ENCODE assay signal across 8 cellular contexts in genomic region chr10:52883996-52884871, GRCh38.
DNase-seq lines count a peak whose midpoint lies in the region; ATAC-seq, FAIRE-seq and TF ChIP-seq lines count a peak whose summit lies in the region.

No MANE protein-coding gene starts in this region.

- WGBS in GM12878 (ENCODE audit: insufficient coverage, insufficient replicate concordance, low lambda C conversion rate, missing lambda C conversion rate) = 38% methylated on average over 33 of the region's 33 CpGs

- in situ Hi-C loops in GM12878 (cut with MboI) = no loop called here

- intact Hi-C loops in GM12878 (cut with micrococcal nuclease; ENCODE audit: unreplicated experiment) = loop anchor here (1.0 to 10.0 kb wide), 5 partner anchors 66 to 1518 kb away; no protein-coding TSS in a partner anchor

- H3K79me2 ChIP-seq in GM12878 (ENCODE audit: control insufficient read depth, insufficient read depth, low read length) = no peaks in the 10 kb centered on the region

- CTCF ChIA-PET in GM12878 (lab: Yijun Ruan, JAX) = interaction anchor here (0.6 to 2.9 kb wide), 8 partner anchors 37 to 432 kb away, joined by 3 to 11 read pairs (median 4); no protein-coding TSS in a partner anchor

- TF ChIP-seq RAD21 in GM12878 (IDR thresholded peaks at IDR 0.05; ENCODE audit: insufficient read depth, low read depth, low read length) = peak; percentile 90

- H3K9ac ChIP-seq in GM12878 (ENCODE audit: control insufficient read depth, insufficient read depth, low read length) = no peak overlapping the region
- peak overlapping the region; percentile 49; the same call in 1 of the 2 replicates for H3K9ac ChIP-seq in iPS-20b (ENCODE audit: low read depth, low read length)

- FAIRE-seq in GM12878 (lab: Jason Lieb, UNC) = peak; percentile 94

- no peaks in the 10 kb centered on the region for H3K9me3 Mint-ChIP-seq in stimulated activated naive CD8-positive, alpha-beta T cell treated with anti-CD3 and anti-CD28 coated beads, Interleukin-15, amount 100 ng/mL, for 72 hours
- H3K9me3 Mint-ChIP-seq in activated T-helper 17 cell treated with anti-CD3 and anti-CD28 coated beads, Interleukin-2, amount 50 U/mL, for 72 hours = peaks cover 9% of the 10 kb centered on the region

- TF ChIP-seq EP300 in GM12878 (IDR thresholded peaks at IDR 0.05; ENCODE audit: borderline replicate concordance in 1 of 2, control insufficient read depth in 1 of 2, low read depth in 2 of 2, low read length in 2 of 2) = no peak

- ATAC-seq in GM18907 (IDR thresholded peaks at IDR 0.05; ENCODE audit: unreplicated experiment) (peak; percentile 95), HG03045 (IDR thresholded peaks at IDR 0.05; ENCODE audit: unreplicated experiment) (peak; percentile 94), GM12878 (peak; percentile 95)
- peak; percentile 65 for ATAC-seq in stimulated activated naive CD8-positive, alpha-beta T cell treated with anti-CD3 and anti-CD28 coated beads, Interleukin-15, amount 100 ng/mL, for 72 hours
- ATAC-seq in activated T-helper 17 cell treated with anti-CD3 and anti-CD28 coated beads, Interleukin-2, amount 50 U/mL, for 72 hours (replicated peaks) = no peak

- no peak overlapping the region for H3K27ac Mint-ChIP-seq in stimulated activated naive CD8-positive, alpha-beta T cell treated with anti-CD3 and anti-CD28 coated beads, Interleukin-15, amount 100 ng/mL, for 72 hours
- H3K27ac Mint-ChIP-seq in activated T-helper 17 cell treated with anti-CD3 and anti-CD28 coated beads, Interleukin-2, amount 50 U/mL, for 72 hours = no peak overlapping the region

- no peak overlapping the region for H3K27ac ChIP-seq in GM12878 (ENCODE audit: control insufficient read depth, insufficient read depth)
- peak overlapping the region; percentile 26 for H3K27ac ChIP-seq in iPS-20b (ENCODE audit: low read length)

- H3K4me1 ChIP-seq in GM12878 (ENCODE audit: control insufficient read depth, insufficient read depth, low read length) = no peaks in the 10 kb centered on the region
- peaks cover 3% of the 10 kb centered on the region; the same call in 1 of the 2 replicates for H3K4me1 ChIP-seq in iPS-20b (ENCODE audit: insufficient read depth, low read length)

- TF ChIP-seq POLR2A in GM12878 (IDR thresholded peaks at IDR 0.05; ENCODE audit: low read depth, low read length) = no peak

- no peak overlapping the region; the same call in 1 of the 2 replicates for H2AFZ ChIP-seq in GM12878 (ENCODE audit: control insufficient read depth, low read depth, low read length)

- TF ChIP-seq CTCF in GM12878 (IDR thresholded peaks at IDR 0.05 in 2 of 3, conservative IDR thresholded peaks at IDR 0.05 in 1 of 3; ENCODE audit: control insufficient read depth in 2 of 3, extremely low read depth in 1 of 3, insufficient read depth in 1 of 3, low read depth in 3 of 3, low read length in 3 of 3) = peak; percentile 78 to 84 (median 83)

- no TSS peak for BruUV-seq in GM12878 (replicated peaks; lab: Mats Ljungman, UMichigan)

- H3K36me3 ChIP-seq in GM12878 (ENCODE audit: control insufficient read depth in 2 of 2, insufficient read depth in 2 of 2, low read length in 1 of 2) (no peaks in the 10 kb centered on the region), iPS-20b (ENCODE audit: insufficient read depth, low read depth, low read length) (no peaks in the 10 kb centered on the region)

- H3K4me3 ChIP-seq in GM12878 (no peak overlapping the region), iPS-20b (ENCODE audit: low read length) (no peak overlapping the region)

- DNase-seq in D341Med (ENCODE audit: low spot score) = peak; percentile 71
- peak; percentile 49 for DNase-seq in NCI-H2227 (lab: John Stamatoyannopoulos, UW; ENCODE audit: unreplicated experiment)
- DNase-seq in GM12878 (ENCODE audit: low read depth, low spot score) = peak; percentile 25
- peak; percentile 11 to 15 for DNase-seq in stimulated activated naive CD8-positive, alpha-beta T cell treated with anti-CD3 and anti-CD28 coated beads, Interleukin-15, amount 100 ng/mL, for 72 hours

- no peaks in the 10 kb centered on the region for H4K20me1 ChIP-seq in GM12878 (ENCODE audit: control insufficient read depth, insufficient read depth)

- H3K9me3 ChIP-seq in GM12878 (replicated peaks; ENCODE audit: control insufficient read depth, insufficient read depth, low read length) = no peaks in the 10 kb centered on the region
- no peaks in the 10 kb centered on the region for H3K9me3 ChIP-seq in iPS-20b (ENCODE audit: insufficient read depth, low read depth, low read length)

- H3K27me3 ChIP-seq in GM12878 (replicated peaks in 1 of 2; ENCODE audit: control insufficient read depth in 2 of 2, insufficient read depth in 2 of 2, low read length in 1 of 2) (no peaks in the 10 kb centered on the region; a peak in 1 of 4 replicates), iPS-20b (ENCODE audit: insufficient read depth, low read length) (no peaks in the 10 kb centered on the region)

- no peaks in the 10 kb centered on the region for H3K36me3 Mint-ChIP-seq in activated T-helper 17 cell treated with anti-CD3 and anti-CD28 coated beads, Interleukin-2, amount 50 U/mL, for 72 hours (ENCODE audit: low read depth)

- no peaks in the 10 kb centered on the region for H3K27me3 Mint-ChIP-seq in stimulated activated naive CD8-positive, alpha-beta T cell treated with anti-CD3 and anti-CD28 coated beads, Interleukin-15, amount 100 ng/mL, for 72 hours
- no peaks in the 10 kb centered on the region for H3K27me3 Mint-ChIP-seq in activated T-helper 17 cell treated with anti-CD3 and anti-CD28 coated beads, Interleukin-2, amount 50 U/mL, for 72 hours

- H3K4me3 Mint-ChIP-seq in stimulated activated naive CD8-positive, alpha-beta T cell treated with anti-CD3 and anti-CD28 coated beads, Interleukin-15, amount 100 ng/mL, for 72 hours = no peak overlapping the region
- no peak overlapping the region for H3K4me3 Mint-ChIP-seq in activated T-helper 17 cell treated with anti-CD3 and anti-CD28 coated beads, Interleukin-2, amount 50 U/mL, for 72 hours

- SMC1A ChIA-PET in GM12878 (lab: Charles Lee; ENCODE audit: uncharacterized antibody, unreplicated experiment) = interaction anchor here (2.1 kb wide), 1 partner anchor 66 kb away, joined by 6 read pairs; no protein-coding TSS in a partner anchor

- POLR2A ChIA-PET in GM12878 (lab: Charles Lee) = no interaction called here

- no peak overlapping the region for H3K4me2 ChIP-seq in GM12878 (ENCODE audit: control insufficient read depth, insufficient read depth)

- no peaks in the 10 kb centered on the region for H3K4me1 Mint-ChIP-seq in stimulated activated naive CD8-positive, alpha-beta T cell treated with anti-CD3 and anti-CD28 coated beads, Interleukin-15, amount 100 ng/mL, for 72 hours
- H3K4me1 Mint-ChIP-seq in activated T-helper 17 cell treated with anti-CD3 and anti-CD28 coated beads, Interleukin-2, amount 50 U/mL, for 72 hours = no peaks in the 10 kb centered on the region

- RAD21 ChIA-PET in GM12878 (lab: Charles Lee; ENCODE audit: unreplicated experiment) = interaction anchor here (1.1 kb wide), 1 partner anchor 31 kb away, joined by 3 read pairs; no protein-coding TSS in a partner anchor

TF ChIP-seq in GM12878, 131 proteins besides CTCF, POLR2A, EP300 and RAD21:
- TF ChIP-seq YY1 (IDR thresholded peaks at IDR 0.05; ENCODE audit: low read depth, low read length) (0 out of 2 replicates have a peak, but pooled peaks have one; percentile 18), CHD1 (IDR thresholded peaks at IDR 0.05; ENCODE audit: low read depth, low read length) (no peak), SMC3 (IDR thresholded peaks at IDR 0.05; ENCODE audit: borderline replicate concordance, low read length) (peak; percentile 64; the same call in 1 of the 2 replicates)

Comparison
In these comparisons a context has a peak if more than half of its experiments do, and no peak if none do; other contexts are left out.
1. DNase-seq: peak in every context shown above with its lines; median percentile 71 in D341Med; 49 in NCI-H2227; 25 in GM12878; 13 in stimulated activated naive CD8-positive, alpha-beta T cell treated with anti-CD3 and anti-CD28 coated beads, Interleukin-15, amount 100 ng/mL, for 72 hours.